ENCODE assay signal across 21 cellular contexts in genomic region chr10:12235116-12235694, GRCh38. TPM values are rescaled to one million over a fixed set of nuclear protein-coding genes. Genes with fewer than 3 reads are reported as not detected.
DNase-seq lines count a peak whose midpoint lies in the region; ATAC-seq and TF ChIP-seq lines count a peak whose summit lies in the region.
"Had no signal": no experiment of that assay in that cellular context is flagged by ENCODE, and none has a peak within 500 bp of the region (broad histone marks: within the 10 kb centered on the region; RNA-seq: fewer than 3 reads in every experiment).

No MANE protein-coding gene starts in this region.

- no peaks in the 10 kb centered on the region for H3K9me3 ChIP-seq in ascending aorta
- no peaks in the 10 kb centered on the region for H3K9me3 ChIP-seq in cardiac muscle cell (ENCODE audit: low read depth)
- no peaks in the 10 kb centered on the region for H3K9me3 ChIP-seq in muscle layer of colon (ENCODE audit: low read length)
- no peaks in the 10 kb centered on the region for H3K9me3 ChIP-seq in transverse colon
- no peaks in the 10 kb centered on the region for H3K9me3 ChIP-seq in CD4-positive, alpha-beta T cell (ENCODE audit: control insufficient read depth, low read length)
- H3K9me3 ChIP-seq: gastrocnemius medialis, SJSA1, suprapubic skin had no signal

- in situ Hi-C loops in transverse colon (cut with MboI; ENCODE audit: low pct_ligation_motif_present in 1 of 4, low pct_unique_long_range_greater_than_20kb in 1 of 4, low sequenced_read_pairs in 3 of 4), result no loop called here

- intact Hi-C loops in ascending aorta (cut with DNase I), result no loop called here
- intact Hi-C loops in transverse colon (cut with DNase I; ENCODE audit: low total_unique reads), result no loop called here
- intact Hi-C loops in CD4-positive, alpha-beta T cell (cut with DNase I, micrococcal nuclease), result no loop called here

- 79 to 100% methylated on average over 1 to 3 of the region's 3 CpGs for WGBS in transverse colon (ENCODE audit: low coverage in 1 of 2), 2 donors

- TF ChIP-seq EP300 in transverse colon (IDR thresholded peaks at IDR 0.05; ENCODE audit: low read depth), result no peak

- TF ChIP-seq POLR2A in transverse colon (IDR thresholded peaks at IDR 0.05), result no peak

- no peak overlapping the region for H3K4me3 Mint-ChIP-seq in CD4-positive, alpha-beta T cell
- no peak overlapping the region for H3K4me3 Mint-ChIP-seq in activated CD4-positive, alpha-beta T cell treated with anti-CD3 and anti-CD28 coated beads, Interleukin-2, amount 10 ng/mL, durations not matched to agents 7 days and 5 days
- H3K4me3 Mint-ChIP-seq: T-helper 1 cell treated with Interleukin-12 subunit alpha and Interleukin-12 subunit beta and Interleukin-4 antibody, amounts not matched to agents 30 μg/mL and 1 μg/mL, for 36 hours had no signal

- H3K27ac Mint-ChIP-seq in CD4-positive, alpha-beta T cell, result no peak overlapping the region
- no peak overlapping the region for H3K27ac Mint-ChIP-seq in activated CD4-positive, alpha-beta T cell treated with anti-CD3 and anti-CD28 coated beads, Interleukin-2, amount 10 ng/mL, durations not matched to agents 7 days and 5 days
- H3K27ac Mint-ChIP-seq: T-helper 1 cell treated with Interleukin-12 subunit alpha and Interleukin-12 subunit beta and Interleukin-4 antibody, amounts not matched to agents 30 μg/mL and 1 μg/mL, for 36 hours had no signal

- ATAC-seq in CD4-positive, alpha-beta T cell (ENCODE audit: poor library complexity), result no peak
- ATAC-seq: gastrocnemius medialis had no signal

- POLR2A ChIA-PET in CD4-positive, alpha-beta T cell (lab: Charles Lee), result no interaction called here
- POLR2A ChIA-PET in activated CD4-positive, alpha-beta T cell treated with anti-CD3 and anti-CD28 coated beads, Interleukin-2, amount 10 ng/mL, durations not matched to agents 7 days and 5 days (lab: Charles Lee), result no interaction called here

- peaks cover 2% of the 10 kb centered on the region for H3K4me1 Mint-ChIP-seq in CD4-positive, alpha-beta T cell (ENCODE audit: low read depth)
- peaks cover 2% of the 10 kb centered on the region for H3K4me1 Mint-ChIP-seq in activated CD4-positive, alpha-beta T cell treated with anti-CD3 and anti-CD28 coated beads, Interleukin-2, amount 10 ng/mL, durations not matched to agents 7 days and 5 days

- H3K9me3 Mint-ChIP-seq in CD4-positive, alpha-beta T cell, result no peaks in the 10 kb centered on the region
- H3K9me3 Mint-ChIP-seq in activated CD4-positive, alpha-beta T cell treated with anti-CD3 and anti-CD28 coated beads, Interleukin-2, amount 10 ng/mL, durations not matched to agents 7 days and 5 days, result no peaks in the 10 kb centered on the region
- H3K9me3 Mint-ChIP-seq: T-helper 1 cell treated with Interleukin-12 subunit alpha and Interleukin-12 subunit beta and Interleukin-4 antibody, amounts not matched to agents 30 μg/mL and 1 μg/mL, for 36 hours had no signal

- TF ChIP-seq CTCF in ascending aorta (IDR thresholded peaks at IDR 0.05), result no peak
- no peak for TF ChIP-seq CTCF in cardiac muscle cell (IDR thresholded peaks at IDR 0.05; ENCODE audit: low read depth, low read length)
- TF ChIP-seq CTCF in transverse colon (IDR thresholded peaks at IDR 0.05), result no peak
- TF ChIP-seq CTCF in CD4-positive, alpha-beta T cell (IDR thresholded peaks at IDR 0.05), result no peak

- H3K4me3 ChIP-seq in ascending aorta, result peak overlapping the region in 1 of 2 donors; percentile 5
- no peak overlapping the region for H3K4me3 ChIP-seq in cardiac muscle cell
- H3K4me3 ChIP-seq in muscle layer of colon (ENCODE audit: low read depth in 1 of 2, low read length in 2 of 2), result no peak overlapping the region
- H3K4me3 ChIP-seq in transverse colon, result no peak overlapping the region
- H3K4me3 ChIP-seq: gastrocnemius medialis, PC-9, SJSA1, suprapubic skin had no signal

- H3K36me3 Mint-ChIP-seq in CD4-positive, alpha-beta T cell (ENCODE audit: low read depth), result peaks cover 82% of the 10 kb centered on the region
- peaks cover 46% of the 10 kb centered on the region for H3K36me3 Mint-ChIP-seq in activated CD4-positive, alpha-beta T cell treated with anti-CD3 and anti-CD28 coated beads, Interleukin-2, amount 10 ng/mL, durations not matched to agents 7 days and 5 days (ENCODE audit: low read depth)

- CTCF ChIA-PET in CD4-positive, alpha-beta T cell (lab: Charles Lee), result no interaction called here
- CTCF ChIA-PET in activated CD4-positive, alpha-beta T cell treated with anti-CD3 and anti-CD28 coated beads, Interleukin-2, amount 10 ng/mL, durations not matched to agents 7 days and 5 days (lab: Charles Lee), result interaction anchor here (0.6 to 0.7 kb wide), 2 partner anchors 103 to 112 kb away, joined by 3 to 4 read pairs; no protein-coding TSS in a partner anchor

- peaks cover 15 to 46% of the 10 kb centered on the region in 2 donors for H3K36me3 ChIP-seq in ascending aorta
- H3K36me3 ChIP-seq in cardiac muscle cell, result peaks cover 39% of the 10 kb centered on the region
- peaks cover 46% of the 10 kb centered on the region for H3K36me3 ChIP-seq in muscle layer of colon (ENCODE audit: insufficient read depth, low read length)
- peaks cover 0 to 31% (median 11%) of the 10 kb centered on the region in 4 donors for H3K36me3 ChIP-seq in transverse colon

- no peak for DNase-seq in ascending aorta (ENCODE audit: low spot score in 2 of 2)
- peak in 1 of 2 donors; percentile 54 for DNase-seq in cardiac muscle cell (ENCODE audit: low read depth in 1 of 2, low spot score in 1 of 2)
- DNase-seq in transverse colon, result no peak
- DNase-seq in CD4-positive, alpha-beta T cell, result no peak
- no peak for DNase-seq in activated naive CD4-positive, alpha-beta T cell treated with anti-CD3 and anti-CD28 coated beads, Interleukin-2, amount 50 U/mL, for 16 hours
- DNase-seq in activated CD4-positive, alpha-beta T cell treated with anti-CD3 and anti-CD28 coated beads, Interleukin-2, amount 10 ng/mL, durations not matched to agents 7 days and 5 days, result no peak
- DNase-seq: activated CD4-positive, alpha-beta T cell treated with anti-CD3 and anti-CD28 coated beads, Interleukin-2, amount 50 U/mL, for 48 hours; activated naive CD4-positive, alpha-beta T cell treated with Interleukin-2 at 50 U/mL for 16 hours; activated T-cell treated with anti-CD3 and anti-CD28 coated beads for 4 hours; anterior cingulate cortex; COR-L47; cortex of kidney; gastrocnemius medialis; H7; NCI-H1436; PC-9 had no signal

- H3K9ac ChIP-seq in muscle layer of colon (ENCODE audit: low read length), result no peak overlapping the region

- H3K27ac ChIP-seq in ascending aorta (peak overlapping the region; percentile 69 to 84), cardiac muscle cell (peak overlapping the region; percentile 94), muscle layer of colon (ENCODE audit: low read depth, low read length) (peak overlapping the region; percentile 6), transverse colon (peak overlapping the region in 3 of 4 donors; percentile 35 to 41 (median 41))
- no peak overlapping the region for H3K27ac ChIP-seq in CD4-positive, alpha-beta T cell (ENCODE audit: low read depth, low read length)
- H3K27ac ChIP-seq: gastrocnemius medialis, PC-9, SJSA1, suprapubic skin, VCaP had no signal

- H3K27me3 Mint-ChIP-seq in CD4-positive, alpha-beta T cell, result no peaks in the 10 kb centered on the region
- no peaks in the 10 kb centered on the region for H3K27me3 Mint-ChIP-seq in activated CD4-positive, alpha-beta T cell treated with anti-CD3 and anti-CD28 coated beads, Interleukin-2, amount 10 ng/mL, durations not matched to agents 7 days and 5 days

- H3K27me3 ChIP-seq in ascending aorta (no peaks in the 10 kb centered on the region), cardiac muscle cell (no peaks in the 10 kb centered on the region), muscle layer of colon (ENCODE audit: control insufficient read depth in 1 of 2, insufficient read depth in 2 of 2, low read length in 2 of 2) (no peaks in the 10 kb centered on the region), transverse colon (no peaks in the 10 kb centered on the region)
- H3K27me3 ChIP-seq in CD4-positive, alpha-beta T cell (ENCODE audit: control insufficient read depth, insufficient read depth, low read length), result no peaks in the 10 kb centered on the region
- H3K27me3 ChIP-seq: gastrocnemius medialis, SJSA1, suprapubic skin had no signal

- H3K4me1 ChIP-seq in ascending aorta, result peaks cover 0 to 14% of the 10 kb centered on the region in 2 donors
- H3K4me1 ChIP-seq in cardiac muscle cell (ENCODE audit: low read depth), result peaks cover 11% of the 10 kb centered on the region
- peaks cover 17% of the 10 kb centered on the region for H3K4me1 ChIP-seq in muscle layer of colon (ENCODE audit: insufficient read depth, low read length)
- H3K4me1 ChIP-seq in transverse colon, result no peaks in the 10 kb centered on the region
- H3K4me1 ChIP-seq: gastrocnemius medialis had no signal

RNA-seq across cellular contexts. Expression of gene CDC123, which starts 39.2 kb away (rescaled TPM):
- total RNA-seq in ascending aorta (33.2 TPM), cardiac muscle cell (53.0 and 77.6 TPM in 2 replicates), transverse colon (10 to 100 TPM; 47.8 to 80.8 (median 53.6) TPM)
- 123 and 147 TPM in 2 replicates for polyA plus RNA-seq in cardiac muscle cell
- total RNA-seq in CD4-positive, alpha-beta T cell, result 10 to 100 TPM; 34.7 to 40.5 TPM
- total RNA-seq in activated CD4-positive, alpha-beta T cell treated with anti-CD3 and anti-CD28 coated beads, Interleukin-2, amount 10 ng/mL, durations not matched to agents 7 days and 5 days, result 100 to 1,000 TPM in 1 of 2 experiments, 10 to 100 TPM in 1; 85.4 to 105 TPM

RNA-seq across cellular contexts. Expression of gene NUDT5, which starts 39.5 kb away (rescaled TPM):
- 10.2 TPM for total RNA-seq in ascending aorta
- total RNA-seq in cardiac muscle cell, result 49.3 and 59.2 TPM in 2 replicates
- polyA plus RNA-seq in cardiac muscle cell, result 108 and 122 TPM in 2 replicates
- 10 to 100 TPM; 12.5 to 38.9 (median 17.8) TPM for total RNA-seq in transverse colon
- 10 to 100 TPM; 11.6 to 13.5 TPM for total RNA-seq in CD4-positive, alpha-beta T cell
- 10 to 100 TPM; 90.1 to 97.9 TPM for total RNA-seq in activated CD4-positive, alpha-beta T cell treated with anti-CD3 and anti-CD28 coated beads, Interleukin-2, amount 10 ng/mL, durations not matched to agents 7 days and 5 days
